14 cellular contexts compared by ENCODE assay signal in genomic region chr16:49958474-49958873, GRCh38.
"Had no signal": no experiment of that assay in that cellular context is flagged by ENCODE, and none has a peak within 500 bp of the region (broad histone marks: within the 10 kb centered on the region; RNA-seq: fewer than 3 reads in every experiment).

No MANE protein-coding gene starts in this region.

- H3K4me3 ChIP-seq: SK-N-MC had no signal

- H3K9me3 Mint-ChIP-seq: activated CD4-positive, alpha-beta memory T cell treated with anti-CD3 and anti-CD28 coated beads for 36 hours; activated CD4-positive, alpha-beta T cell treated with anti-CD3 and anti-CD28 coated beads, Interleukin-2, amount 10 ng/mL, durations not matched to agents 7 days and 5 days; activated naive CD4-positive, alpha-beta T cell treated with anti-CD3 and anti-CD28 coated beads for 36 hours; activated T-helper 17 cell treated with anti-CD3 and anti-CD28 coated beads, Interleukin-2, amount 50 U/mL, for 72 hours; T-cell had no signal

- H3K27ac Mint-ChIP-seq: activated CD4-positive, alpha-beta memory T cell treated with anti-CD3 and anti-CD28 coated beads for 36 hours; activated CD4-positive, alpha-beta T cell treated with anti-CD3 and anti-CD28 coated beads, Interleukin-2, amount 10 ng/mL, durations not matched to agents 7 days and 5 days; activated naive CD4-positive, alpha-beta T cell treated with anti-CD3 and anti-CD28 coated beads for 36 hours; activated naive CD8-positive, alpha-beta T cell; activated T-helper 17 cell treated with anti-CD3 and anti-CD28 coated beads, Interleukin-2, amount 50 U/mL, for 72 hours; T-cell had no signal

- H3K36me3 Mint-ChIP-seq: activated CD4-positive, alpha-beta memory T cell treated with anti-CD3 and anti-CD28 coated beads for 36 hours; activated naive CD8-positive, alpha-beta T cell; T-cell had no signal

- H3K4me1 Mint-ChIP-seq: activated CD4-positive, alpha-beta T cell treated with anti-CD3 and anti-CD28 coated beads, Interleukin-2, amount 10 ng/mL, durations not matched to agents 7 days and 5 days; activated T-helper 17 cell treated with anti-CD3 and anti-CD28 coated beads, Interleukin-2, amount 50 U/mL, for 72 hours; T-cell had no signal

- H3K27ac ChIP-seq: SK-N-MC had no signal

- H3K4me3 Mint-ChIP-seq: activated CD4-positive, alpha-beta memory T cell treated with anti-CD3 and anti-CD28 coated beads for 36 hours; activated CD4-positive, alpha-beta T cell treated with anti-CD3 and anti-CD28 coated beads, Interleukin-2, amount 10 ng/mL, durations not matched to agents 7 days and 5 days; activated naive CD4-positive, alpha-beta T cell treated with anti-CD3 and anti-CD28 coated beads for 36 hours; activated naive CD8-positive, alpha-beta T cell; activated T-helper 17 cell treated with anti-CD3 and anti-CD28 coated beads, Interleukin-2, amount 50 U/mL, for 72 hours; T-cell had no signal

- DNase-seq: activated CD4-positive, CD25-positive, alpha-beta regulatory T cell; activated CD8-positive, alpha-beta memory T cell treated with anti-CD3 and anti-CD28 coated beads for 24 hours; activated gamma-delta T cell; NCI-H1048; NCI-H345; NK-92 treated with Interleukin-12 subunit alpha and Interleukin-12 subunit beta, amount 100 ng/mL, for 24 hours; T1000 had no signal

- ATAC-seq: T-cell had no signal
